27 cellular contexts compared by ENCODE assay signal in the genomic region with DNA sequence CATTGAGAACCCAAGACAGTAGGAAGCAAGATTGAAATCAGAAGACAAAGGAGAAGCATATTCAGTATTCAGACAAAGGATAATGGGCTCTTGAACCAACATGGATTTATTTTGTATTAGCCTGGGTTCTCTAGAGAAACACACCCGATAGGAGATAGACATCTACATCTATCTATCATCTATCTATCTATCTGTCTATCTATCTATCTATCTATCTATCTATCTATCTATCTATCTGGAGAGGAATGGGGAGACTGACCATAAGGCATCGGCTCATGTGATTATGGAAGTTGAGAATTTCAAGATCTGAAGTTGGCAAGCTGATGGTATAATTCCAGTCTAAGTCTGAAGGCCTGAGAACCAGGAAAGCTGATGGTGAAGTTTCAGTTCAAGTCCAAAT.
"Had no signal": no experiment of that assay in that cellular context is flagged by ENCODE, and none has a peak within 500 bp of the region (broad histone marks: within the 10 kb centered on the region; RNA-seq: fewer than 3 reads in every experiment).

No MANE protein-coding gene starts in this region.

- FAIRE-seq: colon, islet of Langerhans, keratinocyte had no signal

- H3K9me3 Mint-ChIP-seq: mesothelial cell of epicardium, naive B cell had no signal

- H3K27me3 ChIP-seq: dorsolateral prefrontal cortex, gastrocnemius medialis had no signal

- H3K4me1 ChIP-seq: esophagus squamous epithelium, gastrocnemius medialis, heart right ventricle, left lung, lower lobe of right lung had no signal

- H3K4me3 Mint-ChIP-seq: mesothelial cell of epicardium, naive B cell had no signal

- H3K27ac ChIP-seq: coronary artery, dorsolateral prefrontal cortex, epithelial cell of prostate, esophagus squamous epithelium, gastrocnemius medialis, heart right ventricle, left lung, lower lobe of right lung had no signal

- H3K36me3 ChIP-seq: esophagus squamous epithelium, gastrocnemius medialis, heart right ventricle, left lung, lower lobe of right lung had no signal

- H3K27ac Mint-ChIP-seq: mesothelial cell of epicardium, naive B cell had no signal

- DNase-seq: dermis blood vessel endothelial cell; dorsolateral prefrontal cortex; effector CD4-positive, alpha-beta T cell; effector memory CD4-positive, alpha-beta T cell; erythroblast; esophagus squamous epithelium; foreskin fibroblast; foreskin melanocyte; gastrocnemius medialis; glutamatergic neuron; head of caudate nucleus; heart right ventricle; hippocampal formation; left cardiac atrium; left lung; left ventricle myocardium superior; lower lobe of right lung; mesenchymal stem cell; mucosa of descending colon; naive B cell had no signal

- H3K4me1 Mint-ChIP-seq: mesothelial cell of epicardium, naive B cell had no signal

- H3K9me3 ChIP-seq: esophagus squamous epithelium, gastrocnemius medialis, heart right ventricle, left lung, lower lobe of right lung, mucosa of descending colon had no signal

- ATAC-seq: esophagus mucosa, gastrocnemius medialis, heart right ventricle, left cardiac atrium, left lung, left ventricle myocardium superior, lower lobe of right lung, mucosa of descending colon had no signal

- H3K36me3 Mint-ChIP-seq: mesothelial cell of epicardium, naive B cell had no signal

- H3K4me3 ChIP-seq: coronary artery, dorsolateral prefrontal cortex, esophagus squamous epithelium, gastrocnemius medialis, heart right ventricle, left lung, lower lobe of right lung, mucosa of descending colon had no signal
